9 cellular contexts compared by ENCODE assay signal in genomic region chrX:31038585-31039326, GRCh38. TPM values are rescaled to one million over a fixed set of nuclear protein-coding genes. Genes with fewer than 3 reads are reported as not detected.
DNase-seq lines count a peak whose midpoint lies in the region; ATAC-seq and TF ChIP-seq lines count a peak whose summit lies in the region.
"Had no signal": no experiment of that assay in that cellular context is flagged by ENCODE, and none has a peak within 500 bp of the region (broad histone marks: within the 10 kb centered on the region; RNA-seq: fewer than 3 reads in every experiment).

No MANE protein-coding gene starts in this region.

- H3K27ac ChIP-seq in AG04450 (ENCODE audit: low read depth, low read length) (no peak overlapping the region), lower lobe of right lung (no peak overlapping the region)

- H3K4me1 ChIP-seq in lower lobe of right lung, result no peaks in the 10 kb centered on the region

- TF ChIP-seq CTCF in AG04450 (IDR thresholded peaks at IDR 0.05; ENCODE audit: low read depth, low read length), result peak; percentile 62
- peak; percentile 31 for TF ChIP-seq CTCF in lower lobe of right lung (IDR thresholded peaks at IDR 0.05)

- DNase-seq in AG04450 (ENCODE audit: low read depth, low spot score), result peak; percentile 1
- DNase-seq in GM04504 (ENCODE audit: low read depth), result peak; percentile 3
- peak; percentile 61 for DNase-seq in NCI-H748 (lab: John Stamatoyannopoulos, UW; ENCODE audit: unreplicated experiment)
- DNase-seq in cerebellum (ENCODE audit: low spot score), result peak; percentile 26
- no peak for DNase-seq in lower lobe of right lung
- DNase-seq in ecto neural progenitor cell (ENCODE audit: low spot score), result no peak

- CTCF ChIA-PET in AG04450 (lab: Charles Lee), result interaction anchor here (0.6 to 7.3 kb wide), 30 partner anchors 9 to 794 kb away, joined by 3 to 252 read pairs (median 3); no protein-coding TSS in a partner anchor

- POLR2A ChIA-PET in AG04450 (lab: Yijun Ruan, JAX), result no interaction called here

- intact Hi-C loops in lower lobe of right lung (cut with DNase I), result no loop called here

- no peaks in the 10 kb centered on the region for H3K9me3 ChIP-seq in AG04450 (ENCODE audit: control insufficient read depth, insufficient read depth, low read length)
- no peaks in the 10 kb centered on the region for H3K9me3 ChIP-seq in lower lobe of right lung

- ATAC-seq in HG02588 (IDR thresholded peaks at IDR 0.05; ENCODE audit: unreplicated experiment) (peak; percentile 68), lower lobe of right lung (peak in 1 of 2 donors; percentile 61), HG03565 (IDR thresholded peaks at IDR 0.05; ENCODE audit: unreplicated experiment) (no peak)

- H3K36me3 ChIP-seq in lower lobe of right lung, result no peaks in the 10 kb centered on the region

- no peak overlapping the region for H3K4me3 ChIP-seq in AG04450 (ENCODE audit: low read depth, low read length)
- H3K4me3 ChIP-seq in lower lobe of right lung, result no peak overlapping the region

- no peaks in the 10 kb centered on the region for H3K27me3 ChIP-seq in AG04450 (ENCODE audit: control insufficient read depth, insufficient read depth, low read length)
- no peaks in the 10 kb centered on the region for H3K27me3 ChIP-seq in lower lobe of right lung (ENCODE audit: low read depth)

RNA-seq across cellular contexts. Expression of gene FTHL17, which starts 33.1 kb away (rescaled TPM):
- polyA plus RNA-seq in AG04450 (2011; rRNA removed), result not detected in 2 replicates
- polyA minus RNA-seq in AG04450 (2011; rRNA and poly(A)+ RNA removed), result not detected in 2 replicates
- total RNA-seq in cerebellum (not detected), lower lobe of right lung (not detected)
- total RNA-seq: mononuclear cell had no signal

Comparison
In these comparisons a context has a peak if more than half of its experiments do, and no peak if none do; other contexts are left out.
1. DNase-seq: peak in AG04450 (single experiment), GM04504 (single experiment), NCI-H748 (single experiment) and cerebellum (single experiment); none in lower lobe of right lung (single experiment) and ecto neural progenitor cell (single experiment).